ENCODE assay signal across 8 cellular contexts in genomic region chr9:37575511-37575914, GRCh38. TPM values are rescaled to one million over a fixed set of nuclear protein-coding genes. Genes with fewer than 3 reads are reported as not detected.
DNase-seq lines count a peak whose midpoint lies in the region; ATAC-seq lines count a peak whose summit lies in the region.

No MANE protein-coding gene starts in this region.

- peak overlapping the region; percentile 77 for H3K4me3 ChIP-seq in iPS-18a (ENCODE audit: low read length)

- peaks cover 24% of the 10 kb centered on the region for H3K4me1 ChIP-seq in iPS-18a (ENCODE audit: control insufficient read depth, low read depth, low read length)

- no peaks in the 10 kb centered on the region for H3K27me3 ChIP-seq in iPS-18a (ENCODE audit: control insufficient read depth, insufficient read depth, low read length)

- ATAC-seq in activated T-cell treated with anti-CD3 and anti-CD28 coated beads, Interleukin-2, amount 50 U/mL, for 72 hours (replicated peaks in 1 of 2): peak in 1 of 2 donors; percentile 11
- ATAC-seq in HG03108 (IDR thresholded peaks at IDR 0.05; ENCODE audit: unreplicated experiment): peak; percentile 35
- ATAC-seq in activated T-helper 17 cell treated with anti-CD3 and anti-CD28 coated beads, Interleukin-2, amount 50 U/mL, for 72 hours (replicated peaks): peak; percentile 17
- no peak for ATAC-seq in stimulated activated effector memory CD8-positive, alpha-beta T cell treated with anti-CD3 and anti-CD28 coated beads, Interleukin-12 subunit alpha, Interleukin-12 subunit beta, amount 100 ng/mL, for 72 hours

- peak overlapping the region; percentile 62 for H3K9ac ChIP-seq in iPS-18a (ENCODE audit: low read length)

- H3K9me3 ChIP-seq in iPS-18a (ENCODE audit: control insufficient read depth, low read depth, low read length): no peaks in the 10 kb centered on the region

- no peaks in the 10 kb centered on the region for H3K36me3 ChIP-seq in iPS-18a (ENCODE audit: control insufficient read depth, low read depth, low read length)

- H3K4me1 Mint-ChIP-seq in activated T-cell treated with anti-CD3 and anti-CD28 coated beads, Interleukin-2, amount 50 U/mL, for 72 hours (ENCODE audit: low read depth): peaks cover 9% of the 10 kb centered on the region
- H3K4me1 Mint-ChIP-seq in activated T-helper 17 cell treated with anti-CD3 and anti-CD28 coated beads, Interleukin-2, amount 50 U/mL, for 72 hours: peaks cover 11% of the 10 kb centered on the region
- peaks cover 25% of the 10 kb centered on the region for H3K4me1 Mint-ChIP-seq in stimulated activated effector memory CD8-positive, alpha-beta T cell treated with anti-CD3 and anti-CD28 coated beads, Interleukin-12 subunit alpha, Interleukin-12 subunit beta, amount 100 ng/mL, for 72 hours

- H3K4me3 Mint-ChIP-seq in activated T-cell treated with anti-CD3 and anti-CD28 coated beads, Interleukin-2, amount 50 U/mL, for 72 hours: peak overlapping the region; percentile 77 to 81
- peak overlapping the region; percentile 77 for H3K4me3 Mint-ChIP-seq in activated T-helper 17 cell treated with anti-CD3 and anti-CD28 coated beads, Interleukin-2, amount 50 U/mL, for 72 hours
- H3K4me3 Mint-ChIP-seq in stimulated activated effector memory CD8-positive, alpha-beta T cell treated with anti-CD3 and anti-CD28 coated beads, Interleukin-12 subunit alpha, Interleukin-12 subunit beta, amount 100 ng/mL, for 72 hours: peak overlapping the region; percentile 72

- peaks cover 0 to 3% of the 10 kb centered on the region in 2 donors for H3K36me3 Mint-ChIP-seq in activated T-cell treated with anti-CD3 and anti-CD28 coated beads, Interleukin-2, amount 50 U/mL, for 72 hours (ENCODE audit: insufficient read depth in 2 of 2)
- H3K36me3 Mint-ChIP-seq in activated T-helper 17 cell treated with anti-CD3 and anti-CD28 coated beads, Interleukin-2, amount 50 U/mL, for 72 hours (ENCODE audit: low read depth): peaks cover 28% of the 10 kb centered on the region
- H3K36me3 Mint-ChIP-seq in stimulated activated effector memory CD8-positive, alpha-beta T cell treated with anti-CD3 and anti-CD28 coated beads, Interleukin-12 subunit alpha, Interleukin-12 subunit beta, amount 100 ng/mL, for 72 hours: peaks cover 20% of the 10 kb centered on the region

- H3K27ac Mint-ChIP-seq in activated T-cell treated with anti-CD3 and anti-CD28 coated beads, Interleukin-2, amount 50 U/mL, for 72 hours: no peak overlapping the region
- peak overlapping the region; percentile 24 for H3K27ac Mint-ChIP-seq in activated T-helper 17 cell treated with anti-CD3 and anti-CD28 coated beads, Interleukin-2, amount 50 U/mL, for 72 hours
- H3K27ac Mint-ChIP-seq in stimulated activated effector memory CD8-positive, alpha-beta T cell treated with anti-CD3 and anti-CD28 coated beads, Interleukin-12 subunit alpha, Interleukin-12 subunit beta, amount 100 ng/mL, for 72 hours: no peak overlapping the region

- no peaks in the 10 kb centered on the region for H3K27me3 Mint-ChIP-seq in activated T-cell treated with anti-CD3 and anti-CD28 coated beads, Interleukin-2, amount 50 U/mL, for 72 hours (ENCODE audit: low read depth)
- H3K27me3 Mint-ChIP-seq in activated T-helper 17 cell treated with anti-CD3 and anti-CD28 coated beads, Interleukin-2, amount 50 U/mL, for 72 hours: no peaks in the 10 kb centered on the region

- no peaks in the 10 kb centered on the region for H3K9me3 Mint-ChIP-seq in activated T-cell treated with anti-CD3 and anti-CD28 coated beads, Interleukin-2, amount 50 U/mL, for 72 hours
- H3K9me3 Mint-ChIP-seq in activated T-helper 17 cell treated with anti-CD3 and anti-CD28 coated beads, Interleukin-2, amount 50 U/mL, for 72 hours: no peaks in the 10 kb centered on the region
- H3K9me3 Mint-ChIP-seq in stimulated activated effector memory CD8-positive, alpha-beta T cell treated with anti-CD3 and anti-CD28 coated beads, Interleukin-12 subunit alpha, Interleukin-12 subunit beta, amount 100 ng/mL, for 72 hours: no peaks in the 10 kb centered on the region

- no peak overlapping the region for H3K27ac ChIP-seq in iPS-18a (ENCODE audit: low read length)

- DNase-seq in activated T-cell treated with anti-CD3 and anti-CD28 coated beads, Interleukin-2, amount 50 U/mL, for 72 hours: no peak
- no peak for DNase-seq in activated T-cell treated with anti-CD3 and anti-CD28 coated beads, Interleukin-2, amount 50 U/mL, for 1 hour
- no peak for DNase-seq in stimulated activated effector memory CD8-positive, alpha-beta T cell treated with anti-CD3 and anti-CD28 coated beads, Interleukin-12 subunit alpha, Interleukin-12 subunit beta, amount 100 ng/mL, for 72 hours (ENCODE audit: low spot score in 2 of 2)
- DNase-seq in NCI-H1105 (lab: John Stamatoyannopoulos, UW): no peak
- DNase-seq in activated CD4-positive, alpha-beta T cell treated with anti-CD3 and anti-CD28 coated beads for 1 hour: no peak

RNA-seq across cellular contexts. Expression of gene FBXO10, which starts 0.7 kb away (rescaled TPM):
- total RNA-seq in activated T-cell treated with anti-CD3 and anti-CD28 coated beads, Interleukin-2, amount 50 U/mL, for 72 hours: 1 to 10 TPM; 5.0 to 5.2 TPM
- total RNA-seq in activated T-helper 17 cell treated with anti-CD3 and anti-CD28 coated beads, Interleukin-2, amount 50 U/mL, for 72 hours: 1 to 10 TPM; 3.6 to 4.8 TPM

RNA-seq across cellular contexts. Expression of gene TOMM5, which starts 16.9 kb away (rescaled TPM):
- total RNA-seq in activated T-cell treated with anti-CD3 and anti-CD28 coated beads, Interleukin-2, amount 50 U/mL, for 72 hours: 10 to 100 TPM; 65.7 to 75.7 TPM
- total RNA-seq in activated T-helper 17 cell treated with anti-CD3 and anti-CD28 coated beads, Interleukin-2, amount 50 U/mL, for 72 hours: 100 to 1,000 TPM in 1 of 2 donors, 10 to 100 TPM in 1; 77.7 to 158 TPM
